Comparison of ENCODE assay signal across 8 cellular contexts in genomic region chr2:109612991-109613921, GRCh38. TPM values are rescaled to one million over a fixed set of nuclear protein-coding genes. Genes with fewer than 3 reads are reported as not detected.
DNase-seq lines count a peak whose midpoint lies in the region; ATAC-seq, FAIRE-seq and TF ChIP-seq lines count a peak whose summit lies in the region.

No MANE protein-coding gene starts in this region.

- no peaks in the 10 kb centered on the region for H3K9me3 ChIP-seq in NT2/D1 (ENCODE audit: insufficient read depth, low read length)
- no peaks in the 10 kb centered on the region for H3K9me3 ChIP-seq in HepG2 (ENCODE audit: low read length)
- H3K9me3 ChIP-seq in stomach smooth muscle (ENCODE audit: control insufficient read depth in 2 of 2, low read length in 2 of 2) = no peaks in the 10 kb centered on the region

- peak overlapping the region; percentile 88 for H3K27ac ChIP-seq in HepG2 (ENCODE audit: extremely low read length, insufficient read depth, low read length)
- peak overlapping the region; percentile 93 for H3K27ac ChIP-seq in stomach smooth muscle (ENCODE audit: low read length)

- H3K36me3 ChIP-seq in NT2/D1 (ENCODE audit: insufficient read depth, insufficient read length, low read length) (peaks cover 30% of the 10 kb centered on the region), HepG2 (replicated peaks in 1 of 2; ENCODE audit: control insufficient read depth in 1 of 2, insufficient read depth in 2 of 2, low read length in 2 of 2) (peaks cover 0 to 2% of the 10 kb centered on the region in 2 experiments; a peak in 1 of 5 replicates), stomach smooth muscle (ENCODE audit: control insufficient read depth in 2 of 2, insufficient read depth in 2 of 2, low read length in 2 of 2) (no peaks in the 10 kb centered on the region)

- no peak for TF ChIP-seq CTCF in HepG2 (CRISPR knock-in tag; IDR thresholded peaks at IDR 0.05)

- CTCF ChIA-PET in HepG2 (lab: Yijun Ruan, JAX; ENCODE audit: low intra/inter-chr PET ratio, low total read pairs) = interaction anchor here (2.1 to 2.8 kb wide), 2 partner anchors 67 to 102 kb away, joined by 6 to 10 read pairs; no protein-coding TSS in a partner anchor

- in situ Hi-C loops in HepG2 (cut with HindIII; ENCODE audit: extremely low pct_ligation_motif_present, low pct_unique_long_range_greater_than_20kb) = no loop called here

- POLR2A ChIA-PET in HepG2 (lab: Yijun Ruan, JAX) = interaction anchor here (0.7 to 5.1 kb wide), 29 partner anchors 8 to 101 kb away, joined by 3 to 132 read pairs (median 7); no protein-coding TSS in a partner anchor

- H4K20me1 ChIP-seq in HepG2 (ENCODE audit: insufficient read depth, low read length) = peaks cover 35% of the 10 kb centered on the region

- H3K27me3 ChIP-seq in NT2/D1 (ENCODE audit: insufficient read depth, insufficient read length) (peaks cover 6% of the 10 kb centered on the region), HepG2 (ENCODE audit: control insufficient read depth in 1 of 2, insufficient read depth in 2 of 2, low read length in 2 of 2) (no peaks in the 10 kb centered on the region; a peak in 1 of 5 replicates), stomach smooth muscle (ENCODE audit: control insufficient read depth in 1 of 2, insufficient read depth in 2 of 2, low read length in 2 of 2) (no peaks in the 10 kb centered on the region)

- peak overlapping the region; percentile 77 for H3K4me2 ChIP-seq in HepG2 (ENCODE audit: low read depth, low read length)

- no peak for TF ChIP-seq POLR2A in HepG2 (IDR thresholded peaks at IDR 0.05; ENCODE audit: insufficient read depth in 1 of 2, low read depth in 2 of 2, low read length in 2 of 2)

- no peak overlapping the region for H2AFZ ChIP-seq in HepG2 (ENCODE audit: low read length)

- FAIRE-seq in HepG2 (lab: Jason Lieb, UNC) = no peak

- H3K79me2 ChIP-seq in HepG2 (ENCODE audit: insufficient read depth, low read length) = peaks cover 91% of the 10 kb centered on the region

- whole genome bisulfite sequencing in HepG2 (ENCODE audit: low lambda C conversion rate) = 1% methylated on average over 43 of the region's 83 CpGs

- intact Hi-C loops in HepG2 (cut with micrococcal nuclease; ENCODE audit: unreplicated experiment) = loop anchor here (2.0 kb wide), 1 partner anchor 50 kb away; no protein-coding TSS in a partner anchor

- no TSS peak for BruUV-seq in HepG2 (replicated peaks; lab: Mats Ljungman, UMichigan)

- peak; percentile 8; the same call in 1 of the 2 replicates for TF ChIP-seq RAD21 in HepG2 (CRISPR knock-in tag; IDR thresholded peaks at IDR 0.05)

- peak overlapping the region; percentile 88 for H3K4me3 ChIP-seq in NT2/D1 (ENCODE audit: insufficient read length, low read depth)
- H3K4me3 ChIP-seq in HepG2 (replicated peaks in 1 of 3; ENCODE audit: insufficient read depth in 1 of 3, low read depth in 2 of 3, low read length in 3 of 3) = peak overlapping the region; percentile 78 to 100 (median 94)
- H3K4me3 ChIP-seq in stomach smooth muscle (ENCODE audit: low read length in 2 of 2) = peak overlapping the region; percentile 56 to 87

- ATAC-seq in HG02588 (IDR thresholded peaks at IDR 0.05; ENCODE audit: unreplicated experiment) (peak; percentile 30), HepG2 (peak; percentile 45)

- peak; percentile 5 for DNase-seq in SIG-M5 treated with dmso at 0.1 percent for 504 hours (lab: John Stamatoyannopoulos, UW; ENCODE audit: unreplicated experiment)
- no peak for DNase-seq in SIG-M5 (lab: John Stamatoyannopoulos, UW)
- DNase-seq in NT2/D1 (ENCODE audit: low read depth, low spot score) = no peak
- peak; percentile 69 for DNase-seq in dermis blood vessel endothelial cell
- DNase-seq in HepG2 (ENCODE audit: low spot score) = peak; percentile 48
- DNase-seq in stimulated activated CD8-positive, alpha-beta memory T cell treated with anti-CD3 and anti-CD28 coated beads, Interleukin-4, amount 100 ng/mL, for 48 hours = no peak

- H3K9ac ChIP-seq in NT2/D1 (ENCODE audit: insufficient read length, low read depth) (peak overlapping the region; percentile 96), HepG2 (ENCODE audit: insufficient read depth, low read depth, low read length) (peak overlapping the region; percentile 93), stomach smooth muscle (ENCODE audit: low read length in 2 of 2) (peak overlapping the region; percentile 78 to 93)

- H3K4me1 ChIP-seq in NT2/D1 (ENCODE audit: insufficient read depth, insufficient read length) (peaks cover 6% of the 10 kb centered on the region), HepG2 (ENCODE audit: insufficient read depth, low read length) (peaks cover 58% of the 10 kb centered on the region), stomach smooth muscle (ENCODE audit: control insufficient read depth, insufficient read depth, low read length) (peaks cover 24% of the 10 kb centered on the region)

- TF ChIP-seq EP300 in HepG2 (IDR thresholded peaks at IDR 0.05; ENCODE audit: low read depth in 2 of 2, low read length in 2 of 2) = no peak; a peak in 1 of 4 replicates
- no peak for TF ChIP-seq EP300 in HepG2 (CRISPR knock-in tag; IDR thresholded peaks at IDR 0.05; ENCODE audit: borderline replicate concordance)

TF ChIP-seq in HepG2, 621 proteins besides CTCF, POLR2A, EP300 and RAD21 (continues in another document):
- TF ChIP-seq ZIK1 (CRISPR knock-in tag; IDR thresholded peaks at IDR 0.05; ENCODE audit: borderline replicate concordance, low read depth) (no peak), ZBTB7A (CRISPR knock-in tag; IDR thresholded peaks at IDR 0.05) (no peak), SOX5 (CRISPR knock-in tag; IDR thresholded peaks at IDR 0.05; ENCODE audit: borderline replicate concordance) (no peak), NFYB (CRISPR knock-in tag; IDR thresholded peaks at IDR 0.05) (no peak)

RNA-seq across cellular contexts. Expression of gene SEPTIN10, which starts 0.5 kb away (rescaled TPM):
- total RNA-seq in dermis blood vessel endothelial cell (149 and 179 TPM in 2 replicates), HepG2 (2016; rRNA removed; fragmentation: Illumina TruSeq; extraction: Trizol) (67.5 and 99.8 TPM in 2 replicates)
- 127 and 147 TPM in 2 replicates for total RNA-seq in HepG2 (2016; cell fraction: cytosol; rRNA removed; fragmentation: Illumina TruSeq; extraction: Trizol; ENCODE audit: low read depth)
- total RNA-seq in HepG2 (2016; cell fraction: insoluble cytoplasmic fraction; rRNA removed; fragmentation: Illumina TruSeq; extraction: Trizol) = 68.9 and 96.4 TPM in 2 replicates
- total RNA-seq in HepG2 (2016; cell fraction: membrane; rRNA removed; fragmentation: Illumina TruSeq; extraction: Trizol) = 82.3 and 91.0 TPM in 2 replicates
- 59.8 and 61.0 TPM in 2 replicates for total RNA-seq in HepG2 (2016; cell fraction: nucleus; rRNA removed; fragmentation: Illumina TruSeq; extraction: Trizol)
- polyA plus RNA-seq in HepG2 (2011; rRNA removed) = 40.3 and 45.8 TPM in 2 replicates
- polyA plus RNA-seq in HepG2 (2011; cell fraction: cytosol; rRNA removed) = 21.7 and 32.6 TPM in 2 replicates
- polyA plus RNA-seq in HepG2 (2011; cell fraction: nucleus; rRNA removed) = 33.2 and 41.7 TPM in 2 replicates
- 73.2 and 109 TPM in 2 replicates for polyA plus RNA-seq in HepG2 (2012)
- 13.9 and 14.1 TPM in 2 replicates for polyA plus RNA-seq in HepG2 (2016; cell fraction: cytosol; fragmentation: Illumina TruSeq; extraction: Trizol; ENCODE audit: low read depth)
- 101 and 102 TPM in 2 replicates for polyA plus RNA-seq in HepG2 (2016; cell fraction: insoluble cytoplasmic fraction; fragmentation: Illumina TruSeq; extraction: Trizol; ENCODE audit: low read depth)
- polyA plus RNA-seq in HepG2 (2016; cell fraction: membrane; fragmentation: Illumina TruSeq; extraction: Trizol; ENCODE audit: low read depth) = 27.0 and 27.3 TPM in 2 replicates
- 55.0 TPM in 2 replicates for polyA plus RNA-seq in HepG2 (2016; cell fraction: nucleus; fragmentation: Illumina TruSeq; extraction: Trizol; ENCODE audit: insufficient read depth, low read depth)
- 19.0 and 33.7 TPM in 2 replicates for polyA minus RNA-seq in HepG2 (2011; rRNA and poly(A)+ RNA removed; ENCODE audit: low replicate concordance)
- 67.6 and 75.0 TPM in 2 replicates for polyA minus RNA-seq in HepG2 (2011; cell fraction: cytosol; rRNA and poly(A)+ RNA removed)
- 90.5 and 106 TPM in 2 replicates for polyA minus RNA-seq in HepG2 (2011; cell fraction: nucleus; rRNA and poly(A)+ RNA removed)

RNA-seq across cellular contexts. Expression of gene SOWAHC, which starts 0.9 kb away (rescaled TPM):
- total RNA-seq in dermis blood vessel endothelial cell (11.1 and 14.3 TPM in 2 replicates), HepG2 (2016; rRNA removed; fragmentation: Illumina TruSeq; extraction: Trizol) (22.5 and 24.7 TPM in 2 replicates)
- 2.8 and 3.4 TPM in 2 replicates for total RNA-seq in HepG2 (2016; cell fraction: cytosol; rRNA removed; fragmentation: Illumina TruSeq; extraction: Trizol; ENCODE audit: low read depth)
- 23.3 TPM in 2 replicates for total RNA-seq in HepG2 (2016; cell fraction: insoluble cytoplasmic fraction; rRNA removed; fragmentation: Illumina TruSeq; extraction: Trizol)
- total RNA-seq in HepG2 (2016; cell fraction: membrane; rRNA removed; fragmentation: Illumina TruSeq; extraction: Trizol) = 18.1 and 21.3 TPM in 2 replicates
- total RNA-seq in HepG2 (2016; cell fraction: nucleus; rRNA removed; fragmentation: Illumina TruSeq; extraction: Trizol) = 15.8 TPM in 2 replicates
- polyA plus RNA-seq in HepG2 (2011; rRNA removed) = 21.2 and 21.4 TPM in 2 replicates
- polyA plus RNA-seq in HepG2 (2011; cell fraction: cytosol; rRNA removed) = 16.7 and 19.2 TPM in 2 replicates
- 9.7 and 10.8 TPM in 2 replicates for polyA plus RNA-seq in HepG2 (2011; cell fraction: nucleus; rRNA removed)
- polyA plus RNA-seq in HepG2 (2012) = 35.4 and 36.3 TPM in 2 replicates
- polyA plus RNA-seq in HepG2 (2016; cell fraction: cytosol; fragmentation: Illumina TruSeq; extraction: Trizol; ENCODE audit: low read depth) = 2.6 and 2.8 TPM in 2 replicates
- polyA plus RNA-seq in HepG2 (2016; cell fraction: insoluble cytoplasmic fraction; fragmentation: Illumina TruSeq; extraction: Trizol; ENCODE audit: low read depth) = 30.8 and 30.9 TPM in 2 replicates
- polyA plus RNA-seq in HepG2 (2016; cell fraction: membrane; fragmentation: Illumina TruSeq; extraction: Trizol; ENCODE audit: low read depth) = 12.6 and 14.5 TPM in 2 replicates
- polyA plus RNA-seq in HepG2 (2016; cell fraction: nucleus; fragmentation: Illumina TruSeq; extraction: Trizol; ENCODE audit: insufficient read depth, low read depth) = 25.4 and 26.3 TPM in 2 replicates
- 8.3 and 28.5 TPM in 2 replicates for polyA minus RNA-seq in HepG2 (2011; rRNA and poly(A)+ RNA removed; ENCODE audit: low replicate concordance)
- 31.9 and 34.1 TPM in 2 replicates for polyA minus RNA-seq in HepG2 (2011; cell fraction: cytosol; rRNA and poly(A)+ RNA removed)
- 15.5 and 17.7 TPM in 2 replicates for polyA minus RNA-seq in HepG2 (2011; cell fraction: nucleus; rRNA and poly(A)+ RNA removed)

Comparison
In these comparisons a context has a peak if more than half of its experiments do, and no peak if none do; other contexts are left out.
1. DNase-seq: peak in SIG-M5 treated with dmso at 0.1 percent for 504 hours (single experiment), dermis blood vessel endothelial cell (single experiment) and HepG2 (single experiment); none in SIG-M5 (single experiment), NT2/D1 (single experiment) and stimulated activated CD8-positive, alpha-beta memory T cell treated with anti-CD3 and anti-CD28 coated beads, Interleukin-4, amount 100 ng/mL, for 48 hours (single experiment).
2. Peak in every context shown above with its lines, with median percentiles within 50 percentile points of each other: H3K4me3 ChIP-seq and H3K9ac ChIP-seq.